In genomic region chr15:44711089-44711355, GRCh38 we compare ENCODE assay signal across 7 cellular contexts. TPM values are rescaled to one million over a fixed set of nuclear protein-coding genes. Genes with fewer than 3 reads are reported as not detected.
DNase-seq lines count a peak whose midpoint lies in the region; ATAC-seq and TF ChIP-seq lines count a peak whose summit lies in the region.

Gene PATL2 (minus strand): TSS chr15:44711323. CDS start chr15:44676490, 34,833 bp downstream.

- peaks cover 48% of the 10 kb centered on the region for H3K36me3 Mint-ChIP-seq in activated T-helper 1 cell treated with anti-CD3 and anti-CD28 coated beads, Interleukin-12 subunit alpha, Interleukin-12 subunit beta, Interleukin-2, Interleukin-4 antibody, amounts not matched to agents 30 ng/mL and 10 ng/mL and 1 ng/mL, durations not matched to agents 14 hours and 24 hours and 36 hours (ENCODE audit: low read depth)
- H3K36me3 Mint-ChIP-seq in stimulated activated memory B cell treated with anti-CD40 and anti-IgM and Interleukin-4, amounts not matched to agents 10 μg/mL and 1 μg/mL and 100 μg/mL, for 72 hours = peaks cover 69% of the 10 kb centered on the region

- peaks cover 3% of the 10 kb centered on the region for H3K36me3 ChIP-seq in iPS-15b (ENCODE audit: control insufficient read depth, insufficient read depth, low read length)

- no peaks in the 10 kb centered on the region for H3K9me3 Mint-ChIP-seq in activated T-helper 1 cell treated with anti-CD3 and anti-CD28 coated beads, Interleukin-12 subunit alpha, Interleukin-12 subunit beta, Interleukin-2, Interleukin-4 antibody, amounts not matched to agents 30 ng/mL and 10 ng/mL and 1 ng/mL, durations not matched to agents 14 hours and 24 hours and 36 hours
- no peaks in the 10 kb centered on the region for H3K9me3 Mint-ChIP-seq in stimulated activated memory B cell treated with anti-CD40 and anti-IgM and Interleukin-4, amounts not matched to agents 10 μg/mL and 1 μg/mL and 100 μg/mL, for 72 hours

- H3K27me3 ChIP-seq in HL-60 (ENCODE audit: insufficient read depth, poor library complexity, severe bottlenecking) (no peaks in the 10 kb centered on the region), iPS-15b (ENCODE audit: control insufficient read depth, insufficient read depth, low read length) (peaks cover 4% of the 10 kb centered on the region)

- DNase-seq in HL-60 (ENCODE audit: low read depth in 1 of 2, low spot score in 1 of 2) = no peak
- no peak for DNase-seq in activated T-helper 1 cell treated with anti-CD3 and anti-CD28 coated beads, Interleukin-12 subunit alpha, Interleukin-12 subunit beta, Interleukin-2, Interleukin-4 antibody, amounts not matched to agents 30 ng/mL and 10 ng/mL and 1 ng/mL, durations not matched to agents 14 hours and 24 hours and 36 hours (ENCODE audit: low spot score)
- DNase-seq in NCI-H526 (lab: John Stamatoyannopoulos, UW) = no peak

- H3K4me3 ChIP-seq in HL-60 (replicated peaks; ENCODE audit: insufficient read depth, low read length) (peak within 1 kb of the TSS; percentile 88), iPS-15b (ENCODE audit: low read depth, low read length) (peak within 1 kb of the TSS; percentile 91)

- ATAC-seq in stimulated activated memory B cell treated with anti-CD40 and anti-IgM and Interleukin-4, amounts not matched to agents 10 μg/mL and 1 μg/mL and 100 μg/mL, for 72 hours = no peak
- no peak for ATAC-seq in HG03439 (IDR thresholded peaks at IDR 0.05; ENCODE audit: unreplicated experiment)
- no peak for ATAC-seq in GM18909 (IDR thresholded peaks at IDR 0.05; ENCODE audit: poor library complexity, unreplicated experiment)

- H3K9ac ChIP-seq in iPS-15b (ENCODE audit: low read depth, low read length) = peak within 1 kb of the TSS; percentile 79

- intact Hi-C loops in activated T-helper 1 cell treated with anti-CD3 and anti-CD28 coated beads, Interleukin-12 subunit alpha, Interleukin-12 subunit beta, Interleukin-2, Interleukin-4 antibody, amounts not matched to agents 30 ng/mL and 10 ng/mL and 1 ng/mL, durations not matched to agents 14 hours and 24 hours and 36 hours (cut with micrococcal nuclease) = loop anchor here (1.0 to 5.0 kb wide), 6 partner anchors 8 to 174 kb away; partner anchors contain the start of genes EIF3J and SPG11

- no peaks in the 10 kb centered on the region for H3K27me3 Mint-ChIP-seq in activated T-helper 1 cell treated with anti-CD3 and anti-CD28 coated beads, Interleukin-12 subunit alpha, Interleukin-12 subunit beta, Interleukin-2, Interleukin-4 antibody, amounts not matched to agents 30 ng/mL and 10 ng/mL and 1 ng/mL, durations not matched to agents 14 hours and 24 hours and 36 hours (ENCODE audit: insufficient read depth)
- H3K27me3 Mint-ChIP-seq in stimulated activated memory B cell treated with anti-CD40 and anti-IgM and Interleukin-4, amounts not matched to agents 10 μg/mL and 1 μg/mL and 100 μg/mL, for 72 hours = no peaks in the 10 kb centered on the region

- H3K4me1 Mint-ChIP-seq in activated T-helper 1 cell treated with anti-CD3 and anti-CD28 coated beads, Interleukin-12 subunit alpha, Interleukin-12 subunit beta, Interleukin-2, Interleukin-4 antibody, amounts not matched to agents 30 ng/mL and 10 ng/mL and 1 ng/mL, durations not matched to agents 14 hours and 24 hours and 36 hours (ENCODE audit: low read depth) = peaks cover 44% of the 10 kb centered on the region
- peaks cover 38% of the 10 kb centered on the region for H3K4me1 Mint-ChIP-seq in stimulated activated memory B cell treated with anti-CD40 and anti-IgM and Interleukin-4, amounts not matched to agents 10 μg/mL and 1 μg/mL and 100 μg/mL, for 72 hours

- H3K27ac Mint-ChIP-seq in activated T-helper 1 cell treated with anti-CD3 and anti-CD28 coated beads, Interleukin-12 subunit alpha, Interleukin-12 subunit beta, Interleukin-2, Interleukin-4 antibody, amounts not matched to agents 30 ng/mL and 10 ng/mL and 1 ng/mL, durations not matched to agents 14 hours and 24 hours and 36 hours = peak within 1 kb of the TSS; percentile 99
- peak within 1 kb of the TSS; percentile 100 for H3K27ac Mint-ChIP-seq in stimulated activated memory B cell treated with anti-CD40 and anti-IgM and Interleukin-4, amounts not matched to agents 10 μg/mL and 1 μg/mL and 100 μg/mL, for 72 hours

- peak within 1 kb of the TSS; percentile 99 for H3K4me3 Mint-ChIP-seq in activated T-helper 1 cell treated with anti-CD3 and anti-CD28 coated beads, Interleukin-12 subunit alpha, Interleukin-12 subunit beta, Interleukin-2, Interleukin-4 antibody, amounts not matched to agents 30 ng/mL and 10 ng/mL and 1 ng/mL, durations not matched to agents 14 hours and 24 hours and 36 hours
- H3K4me3 Mint-ChIP-seq in stimulated activated memory B cell treated with anti-CD40 and anti-IgM and Interleukin-4, amounts not matched to agents 10 μg/mL and 1 μg/mL and 100 μg/mL, for 72 hours = peak within 1 kb of the TSS; percentile 98

- H3K9me3 ChIP-seq in iPS-15b (ENCODE audit: control insufficient read depth, insufficient read depth, low read length) = no peaks in the 10 kb centered on the region

- no peak for TF ChIP-seq CTCF in HL-60 (IDR thresholded peaks at IDR 0.05; ENCODE audit: insufficient read depth, low read length)

- H3K27ac ChIP-seq in HL-60 (replicated peaks) = peak within 1 kb of the TSS; percentile 97

- no peaks in the 10 kb centered on the region for H3K4me1 ChIP-seq in iPS-15b (ENCODE audit: control insufficient read depth, insufficient read depth, low read length)

RNA-seq across cellular contexts. Expression of gene PATL2, which starts in this region (rescaled TPM):
- total RNA-seq in activated T-helper 1 cell treated with anti-CD3 and anti-CD28 coated beads, Interleukin-12 subunit alpha, Interleukin-12 subunit beta, Interleukin-2, Interleukin-4 antibody, amounts not matched to agents 30 ng/mL and 10 ng/mL and 1 ng/mL, durations not matched to agents 14 hours and 24 hours and 36 hours = 11.1 and 11.5 TPM in 2 replicates
